Comparison of ENCODE assay signal across 1 cellular context in the genomic region with DNA sequence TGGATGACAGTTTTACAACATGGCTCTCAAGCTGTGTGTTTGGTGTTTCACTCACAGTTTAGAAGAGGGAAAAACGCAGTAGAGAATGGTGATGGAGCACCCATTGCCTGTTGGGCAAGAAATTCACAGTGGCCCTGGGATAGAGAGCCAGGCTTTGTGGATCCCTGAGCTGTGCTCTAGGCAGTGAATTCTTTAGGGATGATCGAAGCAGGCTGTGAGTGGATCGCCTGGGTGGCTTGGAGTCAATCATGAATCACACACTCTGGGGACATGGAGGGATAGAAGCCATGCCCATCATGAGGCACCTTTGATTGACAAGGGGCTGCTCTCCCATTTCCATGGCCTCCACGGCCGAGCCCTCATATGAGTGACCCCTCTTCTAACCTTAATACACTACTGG.
A peak's percentile ranks its signal among the peaks of the same experiment; 100 is the strongest.
TF ChIP-seq lines count a peak whose summit lies in the region.

No MANE protein-coding gene starts in this region.

TF ChIP-seq in IMR-90, 13 proteins besides CTCF, POLR2A, EP300 and RAD21:
- TF ChIP-seq FOS (IDR thresholded peaks at IDR 0.05; ENCODE audit: low read depth, low read length) (0 out of 2 replicates have a peak, but pooled peaks have one; percentile 3), RCOR1 (IDR thresholded peaks at IDR 0.05; ENCODE audit: insufficient replicate concordance, low read length) (no peak), CEBPB (IDR thresholded peaks at IDR 0.05; ENCODE audit: low read depth, low read length) (peak; percentile 54; the same call in 1 of the 2 replicates), RFX5 (IDR thresholded peaks at IDR 0.05; ENCODE audit: low read depth, low read length) (no peak)
